In the genomic region with DNA sequence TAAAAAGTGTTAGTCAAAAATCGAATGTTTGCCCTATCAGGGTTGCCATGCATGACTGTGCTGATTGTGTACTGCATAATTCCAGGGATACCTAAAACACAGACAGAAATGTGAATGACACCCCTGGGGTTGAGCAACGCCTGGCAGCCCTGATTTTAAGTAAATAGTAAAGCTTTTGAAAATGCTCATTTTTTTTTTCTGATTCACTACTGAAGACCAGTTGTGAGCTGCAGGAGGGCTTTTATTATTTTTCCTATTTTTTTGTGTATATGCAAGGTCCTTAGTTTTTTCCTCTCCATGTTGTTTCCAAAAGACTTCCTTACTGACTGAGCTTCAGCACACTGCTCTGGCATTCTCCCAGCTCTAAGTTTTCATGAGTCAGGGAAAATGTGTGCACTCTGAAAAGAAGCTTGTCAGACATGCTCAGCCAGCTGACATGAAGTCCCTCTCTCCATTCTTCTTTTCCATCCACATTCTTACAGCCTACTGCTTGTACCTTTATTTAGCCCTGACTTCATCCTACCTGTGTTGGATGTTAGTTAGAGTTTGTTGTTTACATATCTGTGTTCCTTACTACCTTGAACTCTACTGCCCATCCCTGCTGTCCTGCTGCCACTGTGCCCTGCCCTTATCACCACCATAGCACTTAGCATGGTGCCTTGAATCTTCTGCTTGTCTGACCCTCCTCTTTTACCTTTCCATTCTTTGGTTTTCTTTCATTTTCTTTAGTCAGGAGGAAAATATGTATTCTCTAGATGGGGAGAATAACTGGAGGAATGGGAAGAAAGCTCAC, we compare ENCODE assay signal across 1 cellular context.
TF ChIP-seq lines count a peak whose summit lies in the region.

No MANE protein-coding gene starts in this region.

TF ChIP-seq in IMR-90, 13 proteins besides CTCF, POLR2A, EP300 and RAD21 (continued from another document):
- no peak for TF ChIP-seq BHLHE40 (IDR thresholded peaks at IDR 0.05; ENCODE audit: low read depth, low read length)
- peak; percentile 90 for TF ChIP-seq MAFK (IDR thresholded peaks at IDR 0.05; ENCODE audit: low read depth, low read length)
- peak; percentile 31; the same call in 1 of the 2 replicates for TF ChIP-seq FOS (IDR thresholded peaks at IDR 0.05; ENCODE audit: low read depth, low read length)
